15 cellular contexts compared by ENCODE assay signal in the genomic region with DNA sequence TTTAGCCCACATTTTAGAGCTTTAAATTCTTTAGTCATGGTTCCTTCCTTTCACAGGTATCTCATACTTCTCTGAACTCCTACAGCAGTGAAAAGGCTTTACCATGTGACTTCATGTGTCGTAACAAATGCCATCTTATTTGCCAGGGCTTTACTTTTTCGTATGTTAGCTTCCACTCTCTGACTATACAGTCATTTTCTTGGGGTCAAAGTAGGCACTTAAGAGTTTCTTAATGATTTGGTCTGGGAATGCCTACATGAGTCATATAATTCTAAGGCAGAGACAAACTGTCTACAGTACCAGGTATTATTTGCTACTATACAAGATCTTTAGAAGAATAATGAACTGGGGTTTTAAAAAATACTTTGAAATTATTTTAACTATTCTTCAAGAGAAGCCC. TPM values are rescaled to one million over a fixed set of nuclear protein-coding genes. Genes with fewer than 3 reads are reported as not detected.
DNase-seq lines count a peak whose midpoint lies in the region; ATAC-seq and TF ChIP-seq lines count a peak whose summit lies in the region.
"Had no signal": no experiment of that assay in that cellular context is flagged by ENCODE, and none has a peak within 500 bp of the region (broad histone marks: within the 10 kb centered on the region; RNA-seq: fewer than 3 reads in every experiment).

No MANE protein-coding gene starts in this region.

- H3K9me3 Mint-ChIP-seq in stimulated activated naive CD8-positive, alpha-beta T cell treated with anti-CD3 and anti-CD28 coated beads, Interleukin-15, amount 100 ng/mL, for 72 hours, result no peaks in the 10 kb centered on the region
- H3K9me3 Mint-ChIP-seq: activated CD4-positive, alpha-beta T cell treated with anti-CD3 and anti-CD28 coated beads, Interleukin-2, amount 10 ng/mL, durations not matched to agents 24 days and 14 days; activated T-helper 1 cell treated with anti-CD3 and anti-CD28 coated beads, Interleukin-12 subunit alpha, Interleukin-12 subunit beta, Interleukin-2, Interleukin-4 antibody, amounts not matched to agents 30 ng/mL and 10 ng/mL and 1 ng/mL, durations not matched to agents 14 hours and 24 hours and 36 hours had no signal

- H3K4me1 ChIP-seq in foreskin keratinocyte, result peaks cover 4% of the 10 kb centered on the region
- H3K4me1 ChIP-seq in uterus, result peaks cover 0 to 5% of the 10 kb centered on the region in 2 donors
- peaks cover 0 to 18% (median 0%) of the 10 kb centered on the region in 4 donors for H3K4me1 ChIP-seq in stomach

- H3K4me3 ChIP-seq in uterus, result no peak overlapping the region
- no peak overlapping the region for H3K4me3 ChIP-seq in stomach
- H3K4me3 ChIP-seq: tibial nerve had no signal

- H3K27ac ChIP-seq in foreskin keratinocyte, result no peak overlapping the region
- peak overlapping the region; percentile 16 to 36 for H3K27ac ChIP-seq in uterus
- H3K27ac ChIP-seq in stomach, result no peak overlapping the region
- H3K27ac ChIP-seq: tibial nerve had no signal

- H3K27me3 ChIP-seq in foreskin keratinocyte, result no peaks in the 10 kb centered on the region
- H3K27me3 ChIP-seq in uterus, result no peaks in the 10 kb centered on the region
- H3K27me3 ChIP-seq in stomach, result no peaks in the 10 kb centered on the region
- H3K27me3 ChIP-seq: tibial nerve had no signal

- TF ChIP-seq POLR2A in uterus (IDR thresholded peaks at IDR 0.05), result no peak
- TF ChIP-seq POLR2A in stomach (IDR thresholded peaks at IDR 0.05), result no peak

- 77 to 89% (median 86%) methylated on average over 2 of the region's 2 CpGs for WGBS in stomach, 5 donors

- no peaks in the 10 kb centered on the region for H3K27me3 Mint-ChIP-seq in stimulated activated naive CD8-positive, alpha-beta T cell treated with anti-CD3 and anti-CD28 coated beads, Interleukin-15, amount 100 ng/mL, for 72 hours
- H3K27me3 Mint-ChIP-seq: activated CD4-positive, alpha-beta T cell treated with anti-CD3 and anti-CD28 coated beads, Interleukin-2, amount 10 ng/mL, durations not matched to agents 24 days and 14 days had no signal

- TF ChIP-seq EP300 in stomach (IDR thresholded peaks at IDR 0.05), result no peak

- H3K9me3 ChIP-seq in uterus (no peaks in the 10 kb centered on the region), stomach (no peaks in the 10 kb centered on the region)
- H3K9me3 ChIP-seq: tibial nerve had no signal

- no peak for DNase-seq in stimulated activated naive CD8-positive, alpha-beta T cell treated with anti-CD3 and anti-CD28 coated beads, Interleukin-15, Interleukin-2, amounts not matched to agents 100 U/mL and 50 U/mL, for 24 hours
- DNase-seq in stimulated activated naive CD8-positive, alpha-beta T cell treated with anti-CD3 and anti-CD28 coated beads, Interleukin-15, amount 100 ng/mL, for 72 hours, result no peak
- peak; percentile 89 for DNase-seq in amniotic epithelial cell (ENCODE audit: low read depth)
- DNase-seq in foreskin keratinocyte, result peak in 1 of 2 donors; percentile 41
- DNase-seq in uterus, result no peak
- no peak for DNase-seq in stomach
- DNase-seq: activated CD4-positive, alpha-beta T cell treated with anti-CD3 and anti-CD28 coated beads, Interleukin-2, amount 10 ng/mL, durations not matched to agents 24 days and 14 days; effector CD4-positive, alpha-beta T cell; KBM-7; NCI-H1694; NCI-H69 had no signal

- no peak overlapping the region for H3K27ac Mint-ChIP-seq in stimulated activated naive CD8-positive, alpha-beta T cell treated with anti-CD3 and anti-CD28 coated beads, Interleukin-15, amount 100 ng/mL, for 72 hours
- H3K27ac Mint-ChIP-seq: activated T-helper 1 cell treated with anti-CD3 and anti-CD28 coated beads, Interleukin-12 subunit alpha, Interleukin-12 subunit beta, Interleukin-2, Interleukin-4 antibody, amounts not matched to agents 30 ng/mL and 10 ng/mL and 1 ng/mL, durations not matched to agents 14 hours and 24 hours and 36 hours had no signal

- H3K4me1 Mint-ChIP-seq in stimulated activated naive CD8-positive, alpha-beta T cell treated with anti-CD3 and anti-CD28 coated beads, Interleukin-15, amount 100 ng/mL, for 72 hours, result peaks cover 14% of the 10 kb centered on the region

- TF ChIP-seq CTCF in foreskin keratinocyte (conservative IDR thresholded peaks at IDR 0.05) (no peak), uterus (IDR thresholded peaks at IDR 0.05) (no peak), stomach (IDR thresholded peaks at IDR 0.05) (no peak)

- no peak overlapping the region for H3K4me3 Mint-ChIP-seq in stimulated activated naive CD8-positive, alpha-beta T cell treated with anti-CD3 and anti-CD28 coated beads, Interleukin-15, amount 100 ng/mL, for 72 hours
- H3K4me3 Mint-ChIP-seq: activated CD4-positive, alpha-beta T cell treated with anti-CD3 and anti-CD28 coated beads, Interleukin-2, amount 10 ng/mL, durations not matched to agents 24 days and 14 days; activated T-helper 1 cell treated with anti-CD3 and anti-CD28 coated beads, Interleukin-12 subunit alpha, Interleukin-12 subunit beta, Interleukin-2, Interleukin-4 antibody, amounts not matched to agents 30 ng/mL and 10 ng/mL and 1 ng/mL, durations not matched to agents 14 hours and 24 hours and 36 hours had no signal

- peak; percentile 49 for ATAC-seq in stimulated activated naive CD8-positive, alpha-beta T cell treated with anti-CD3 and anti-CD28 coated beads, Interleukin-15, Interleukin-2, amounts not matched to agents 100 U/mL and 50 U/mL, for 24 hours
- no peak for ATAC-seq in stimulated activated naive CD8-positive, alpha-beta T cell treated with anti-CD3 and anti-CD28 coated beads, Interleukin-15, amount 100 ng/mL, for 72 hours
- ATAC-seq in foreskin keratinocyte, result peak; percentile 57
- ATAC-seq in HG03469 (IDR thresholded peaks at IDR 0.05; ENCODE audit: unreplicated experiment), result no peak
- no peak for ATAC-seq in HG03045 (IDR thresholded peaks at IDR 0.05; ENCODE audit: unreplicated experiment)

- intact Hi-C loops in uterus (cut with DNase I; ENCODE audit: low total_unique reads) (no loop called here), stomach (cut with DNase I; ENCODE audit: low total_unique reads) (no loop called here)

- H3K36me3 ChIP-seq in uterus (no peaks in the 10 kb centered on the region), stomach (no peaks in the 10 kb centered on the region)
- H3K36me3 ChIP-seq: tibial nerve had no signal

RNA-seq across cellular contexts. Expression of a gene that starts 15.0 kb away (rescaled TPM):
- total RNA-seq in foreskin keratinocyte (17.2 and 18.2 TPM in 2 replicates), uterus (10 to 100 TPM; 54.4 to 95.3 (median 68.5) TPM), stomach (10 to 100 TPM; 11.1 to 51.3 (median 23.8) TPM)
- polyA plus RNA-seq in foreskin keratinocyte (6.9 and 9.3 TPM in 2 replicates), stomach (10 to 100 TPM in 2 of 3 donors, 1 to 10 TPM in 1; 5.5 to 11.3 (median 10.5) TPM)

RNA-seq across cellular contexts. Expression of a gene that starts 35.0 kb away (rescaled TPM):
- total RNA-seq in foreskin keratinocyte (1.4 and 1.9 TPM in 2 replicates), uterus (10 to 100 TPM; 23.2 to 31.7 (median 26.9) TPM), stomach (10 to 100 TPM in 3 of 5 donors, 1 to 10 TPM in 2; 2.0 to 48.7 (median 19.8) TPM)
- polyA plus RNA-seq in foreskin keratinocyte (0.82 and 1.4 TPM in 2 replicates), stomach (1 to 10 TPM; 3.4 to 5.1 (median 3.8) TPM)

Comparison
In these comparisons a context has a peak if more than half of its experiments do, and no peak if none do; other contexts are left out.
1. ATAC-seq: peak in stimulated activated naive CD8-positive, alpha-beta T cell treated with anti-CD3 and anti-CD28 coated beads, Interleukin-15, Interleukin-2, amounts not matched to agents 100 U/mL and 50 U/mL, for 24 hours (single experiment) and foreskin keratinocyte (single experiment); none in stimulated activated naive CD8-positive, alpha-beta T cell treated with anti-CD3 and anti-CD28 coated beads, Interleukin-15, amount 100 ng/mL, for 72 hours (single experiment), HG03469 (single experiment) and HG03045 (single experiment).
2. H3K27ac ChIP-seq: peak in uterus (2 of 2); none in foreskin keratinocyte (single experiment) and stomach (0 of 5).